In genomic region chr2:224042191-224042696, GRCh38 we compare ENCODE assay signal across 14 cellular contexts. TPM values are rescaled to one million over a fixed set of nuclear protein-coding genes. Genes with fewer than 3 reads are reported as not detected.
DNase-seq lines count a peak whose midpoint lies in the region; ATAC-seq and TF ChIP-seq lines count a peak whose summit lies in the region.
"Had no signal": no experiment of that assay in that cellular context is flagged by ENCODE, and none has a peak within 500 bp of the region (broad histone marks: within the 10 kb centered on the region; RNA-seq: fewer than 3 reads in every experiment).

No MANE protein-coding gene starts in this region.

- no peak for TF ChIP-seq POLR2A in adrenal gland (IDR thresholded peaks at IDR 0.05)

- no peak for TF ChIP-seq CTCF in fibroblast of the aortic adventitia (IDR thresholded peaks at IDR 0.05; ENCODE audit: insufficient read depth, low read length)
- no peak for TF ChIP-seq CTCF in adrenal gland (IDR thresholded peaks at IDR 0.05)

- ATAC-seq in activated CD8-positive, alpha-beta memory T cell treated with anti-CD3 and anti-CD28 coated beads, Interleukin-2, amount 10 ng/mL, durations not matched to agents 7 days and 5 days, result no peak
- ATAC-seq: activated CD4-positive, CD25-positive, alpha-beta regulatory T cell treated with anti-CD3 and anti-CD28 coated beads, Interleukin-2, amount 50 U/mL, for 24 hours had no signal

- no peaks in the 10 kb centered on the region for H3K36me3 Mint-ChIP-seq in activated CD8-positive, alpha-beta memory T cell treated with anti-CD3 and anti-CD28 coated beads, Interleukin-2, amount 10 ng/mL, durations not matched to agents 7 days and 5 days

- H3K27me3 ChIP-seq in SJCRH30, result peaks cover 3% of the 10 kb centered on the region; the same call in 1 of the 2 replicates
- peaks cover 16% of the 10 kb centered on the region for H3K27me3 ChIP-seq in adrenal gland

- H3K9me3 ChIP-seq in SJCRH30 (replicated peaks) (no peaks in the 10 kb centered on the region), adrenal gland (replicated peaks in 1 of 3) (no peaks in the 10 kb centered on the region)
- H3K9me3 ChIP-seq: stomach had no signal

- H3K27ac ChIP-seq in SJCRH30, result no peak overlapping the region
- H3K27ac ChIP-seq in adrenal gland, result no peak overlapping the region
- H3K27ac ChIP-seq: stomach had no signal

- H3K27me3 Mint-ChIP-seq in activated CD8-positive, alpha-beta memory T cell treated with anti-CD3 and anti-CD28 coated beads, Interleukin-2, amount 10 ng/mL, durations not matched to agents 7 days and 5 days, result peaks cover 67% of the 10 kb centered on the region

- peaks cover 5% of the 10 kb centered on the region; the same call in 1 of the 2 replicates for H3K4me1 ChIP-seq in SJCRH30
- peaks cover 0 to 9% of the 10 kb centered on the region in 2 donors for H3K4me1 ChIP-seq in adrenal gland (replicated peaks in 1 of 2)

- peak; percentile 27 for DNase-seq in NCI-H1092 treated with DMSO at 0.1 percent for 48 hours (lab: John Stamatoyannopoulos, UW)
- DNase-seq in SJCRH30, result peak; percentile 14 to 62
- peak; percentile 62 for DNase-seq in fibroblast of the aortic adventitia (ENCODE audit: low read depth)
- DNase-seq in smooth muscle cell of the brain vasculature (ENCODE audit: low read depth, low spot score), result peak; percentile 32
- DNase-seq in adrenal gland, result no peak
- DNase-seq in SKM-1 (lab: John Stamatoyannopoulos, UW; ENCODE audit: unreplicated experiment), result no peak
- DNase-seq in activated CD8-positive, alpha-beta memory T cell treated with anti-CD3 and anti-CD28 coated beads, Interleukin-2, amount 10 ng/mL, durations not matched to agents 7 days and 5 days, result no peak
- DNase-seq: effector CD4-positive, alpha-beta T cell; KG1; NCI-H187 treated with DMSO at 0.1 percent for 48 hours; nephron progenitor cell; stomach; SW 1271 had no signal

- peaks cover 13% of the 10 kb centered on the region for H3K4me1 Mint-ChIP-seq in activated CD8-positive, alpha-beta memory T cell treated with anti-CD3 and anti-CD28 coated beads, Interleukin-2, amount 10 ng/mL, durations not matched to agents 7 days and 5 days

- no peak overlapping the region for H3K4me3 Mint-ChIP-seq in activated CD8-positive, alpha-beta memory T cell treated with anti-CD3 and anti-CD28 coated beads, Interleukin-2, amount 10 ng/mL, durations not matched to agents 7 days and 5 days
- H3K4me3 Mint-ChIP-seq: nephron progenitor cell had no signal

- intact Hi-C loops in adrenal gland (cut with DNase I), result no loop called here

- H3K4me3 ChIP-seq in SJCRH30 (no peak overlapping the region), fibroblast of the aortic adventitia (ENCODE audit: low read depth, low read length) (no peak overlapping the region), adrenal gland (no peak overlapping the region)
- H3K4me3 ChIP-seq: stomach had no signal

- CTCF ChIA-PET in activated CD8-positive, alpha-beta memory T cell treated with anti-CD3 and anti-CD28 coated beads, Interleukin-2, amount 10 ng/mL, durations not matched to agents 7 days and 5 days (lab: Charles Lee), result interaction anchor here (1.3 to 2.4 kb wide), 2 partner anchors 49 to 72 kb away, joined by 4 to 6 read pairs; no protein-coding TSS in a partner anchor

- H3K9me3 Mint-ChIP-seq in activated CD8-positive, alpha-beta memory T cell treated with anti-CD3 and anti-CD28 coated beads, Interleukin-2, amount 10 ng/mL, durations not matched to agents 7 days and 5 days (ENCODE audit: low read depth), result no peaks in the 10 kb centered on the region
- H3K9me3 Mint-ChIP-seq: nephron progenitor cell had no signal

- no peak overlapping the region for H3K27ac Mint-ChIP-seq in activated CD8-positive, alpha-beta memory T cell treated with anti-CD3 and anti-CD28 coated beads, Interleukin-2, amount 10 ng/mL, durations not matched to agents 7 days and 5 days
- H3K27ac Mint-ChIP-seq: nephron progenitor cell had no signal

- H3K36me3 ChIP-seq in SJCRH30 (no peaks in the 10 kb centered on the region), adrenal gland (replicated peaks in 1 of 2) (no peaks in the 10 kb centered on the region)
- H3K36me3 ChIP-seq: stomach had no signal

- 30 to 39% (median 35%) methylated on average over 6 of the region's 6 CpGs for WGBS in adrenal gland, 4 donors

RNA-seq across cellular contexts. Expression of gene SERPINE2, which starts 3.2 kb away (rescaled TPM):
- total RNA-seq in SJCRH30 (2014; rRNA removed; shearing (Covaris generic)), result 48.2 and 51.1 TPM in 2 replicates
- total RNA-seq in fibroblast of the aortic adventitia (ENCODE audit: low replicate concordance), result 252 and 1,159 TPM in 2 replicates
- total RNA-seq in adrenal gland, result 10 to 100 TPM in 5 of 8 donors, 1 to 10 TPM in 3; 6.2 to 30.8 (median 14.5) TPM
- 10 to 100 TPM; 13.2 to 23.9 (median 17.0) TPM for polyA plus RNA-seq in adrenal gland
- 1 to 10 TPM; 1.9 to 8.2 TPM for total RNA-seq in activated CD8-positive, alpha-beta memory T cell treated with anti-CD3 and anti-CD28 coated beads, Interleukin-2, amount 10 ng/mL, durations not matched to agents 7 days and 5 days

Comparison
In these comparisons a context has a peak if more than half of its experiments do, and no peak if none do; other contexts are left out.
1. DNase-seq: peak in NCI-H1092 treated with DMSO at 0.1 percent for 48 hours (single experiment), SJCRH30 (2 of 2), fibroblast of the aortic adventitia (single experiment) and smooth muscle cell of the brain vasculature (single experiment); none in adrenal gland (0 of 7), SKM-1 (single experiment) and activated CD8-positive, alpha-beta memory T cell treated with anti-CD3 and anti-CD28 coated beads, Interleukin-2, amount 10 ng/mL, durations not matched to agents 7 days and 5 days (single experiment).